In genomic region chrX:119475389-119476101, GRCh38 we compare ENCODE assay signal across 24 cellular contexts. TPM values are rescaled to one million over a fixed set of nuclear protein-coding genes. Genes with fewer than 3 reads are reported as not detected.
A peak's percentile ranks its signal among the peaks of the same experiment; 100 is the strongest.
DNase-seq lines count a peak whose midpoint lies in the region; ATAC-seq and TF ChIP-seq lines count a peak whose summit lies in the region.
"Had no signal": no experiment of that assay in that cellular context is flagged by ENCODE, and none has a peak within 500 bp of the region (broad histone marks: within the 10 kb centered on the region; RNA-seq: fewer than 3 reads in every experiment).

No MANE protein-coding gene starts in this region.

- POLR2A ChIA-PET in A673 (lab: Charles Lee; ENCODE audit: low non-redundant PET) (no interaction called here), PC-3 (lab: Charles Lee; ENCODE audit: unreplicated experiment) (no interaction called here)

- ATAC-seq in PC-3 (peak; percentile 68), lower lobe of right lung (no peak), omental fat pad (ENCODE audit: low FRiP score) (no peak)
- ATAC-seq: GM23338, psoas muscle had no signal

- TF ChIP-seq CTCF in A673 (conservative IDR thresholded peaks at IDR 0.05; ENCODE audit: low read depth, low read length) (no peak), PC-3 (conservative IDR thresholded peaks at IDR 0.05; ENCODE audit: low read depth, low read length) (no peak), endodermal cell (conservative IDR thresholded peaks at IDR 0.05) (no peak), lower lobe of right lung (IDR thresholded peaks at IDR 0.05) (no peak), omental fat pad (IDR thresholded peaks at IDR 0.05) (no peak)

- CTCF ChIA-PET in A673 (lab: Charles Lee) (no interaction called here), PC-3 (lab: Charles Lee) (interaction anchor here (0.5 to 0.8 kb wide), 4 partner anchors 20 to 199 kb away, joined by 3 to 17 read pairs (median 4); no protein-coding TSS in a partner anchor)

- H3K4me1 ChIP-seq in A673 (ENCODE audit: insufficient read depth, low read length, poor library complexity, severe bottlenecking) = peaks cover 4% of the 10 kb centered on the region
- peaks cover 15% of the 10 kb centered on the region for H3K4me1 ChIP-seq in PC-3 (ENCODE audit: insufficient read depth, low read length)
- H3K4me1 ChIP-seq in endodermal cell (ENCODE audit: control insufficient read depth, insufficient read depth, low read length) = peaks cover 6% of the 10 kb centered on the region
- no peaks in the 10 kb centered on the region for H3K4me1 ChIP-seq in lower lobe of right lung
- H3K4me1 ChIP-seq: left lung, psoas muscle, tibial nerve had no signal

- peak; percentile 29 for DNase-seq in NCI-H748 (lab: John Stamatoyannopoulos, UW; ENCODE audit: unreplicated experiment)
- DNase-seq in NCI-H748 treated with DMSO at 0.1 percent for 48 hours (lab: John Stamatoyannopoulos, UW) = no peak
- peak; percentile 22 for DNase-seq in A673 (ENCODE audit: low spot score)
- peak; percentile 52 for DNase-seq in PC-3
- DNase-seq in endodermal cell = peak; percentile 3
- DNase-seq in lower lobe of right lung = no peak
- DNase-seq in retina = no peak
- DNase-seq in omental fat pad (ENCODE audit: low spot score) = no peak
- DNase-seq: 8988T; activated CD4-positive, alpha-beta T cell treated with anti-CD3 and anti-CD28 coated beads for 4 hours; amniotic stem cell; CD4-positive, alpha-beta T cell; effector memory CD4-positive, alpha-beta T cell; hypothalamus; left lung; naive B cell; NCI-H187; NCI-H2171; nucleus accumbens; psoas muscle; T-helper 1 cell had no signal

- H3K36me3 ChIP-seq in A673 (ENCODE audit: insufficient read depth, low read length, poor library complexity, severe bottlenecking) (peaks cover 10% of the 10 kb centered on the region), PC-3 (ENCODE audit: low read depth, low read length) (peaks cover 10% of the 10 kb centered on the region), endodermal cell (ENCODE audit: control insufficient read depth, insufficient read depth, low read length) (peaks cover 10% of the 10 kb centered on the region), lower lobe of right lung (peaks cover 12% of the 10 kb centered on the region)

- H3K9me3 Mint-ChIP-seq in endodermal cell = peaks cover 55% of the 10 kb centered on the region
- H3K9me3 Mint-ChIP-seq: CD4-positive, alpha-beta T cell; GM23338; naive B cell had no signal

- H3K79me2 ChIP-seq in PC-3 (ENCODE audit: low read length) = no peaks in the 10 kb centered on the region

- H3K4me3 ChIP-seq in A673 (ENCODE audit: low read depth, low read length, poor library complexity, severe bottlenecking) = no peak overlapping the region
- peak overlapping the region; percentile 38; the same call in 1 of the 2 replicates for H3K4me3 ChIP-seq in PC-3 (ENCODE audit: low read length)
- H3K4me3 ChIP-seq in endodermal cell (ENCODE audit: low read length) = no peak overlapping the region
- no peak overlapping the region for H3K4me3 ChIP-seq in lower lobe of right lung
- H3K4me3 ChIP-seq: GM23338, left lung, psoas muscle, tibial nerve had no signal

- no peak overlapping the region for H3K4me3 Mint-ChIP-seq in endodermal cell
- H3K4me3 Mint-ChIP-seq: CD4-positive, alpha-beta T cell; GM23338; mesothelial cell of epicardium; naive B cell had no signal

- no peaks in the 10 kb centered on the region for H3K27me3 Mint-ChIP-seq in endodermal cell (ENCODE audit: insufficient read depth)
- H3K27me3 Mint-ChIP-seq: CD4-positive, alpha-beta T cell; naive B cell had no signal

- no peaks in the 10 kb centered on the region for H3F3A ChIP-seq in PC-3 (ENCODE audit: low read length, unreplicated experiment)

- H3K27me3 ChIP-seq in A673 (replicated peaks; ENCODE audit: insufficient read depth, low read depth, low read length, poor library complexity) (no peaks in the 10 kb centered on the region), PC-3 (ENCODE audit: low read length) (no peaks in the 10 kb centered on the region), endodermal cell (ENCODE audit: control insufficient read depth, insufficient read depth, low read length, poor library complexity, severe bottlenecking) (no peaks in the 10 kb centered on the region), lower lobe of right lung (ENCODE audit: low read depth) (no peaks in the 10 kb centered on the region)
- H3K27me3 ChIP-seq: left lung, tibial nerve had no signal

- peaks cover 4% of the 10 kb centered on the region; the same call in 1 of the 2 replicates for H4K20me1 ChIP-seq in PC-3 (ENCODE audit: low read length)

- no peaks in the 10 kb centered on the region for H3K9me3 ChIP-seq in A673 (ENCODE audit: low read depth, low read length, poor library complexity, severe bottlenecking)
- no peaks in the 10 kb centered on the region for H3K9me3 ChIP-seq in PC-3 (ENCODE audit: low read length)
- H3K9me3 ChIP-seq in endodermal cell (ENCODE audit: control insufficient read depth, low read length) = no peaks in the 10 kb centered on the region
- H3K9me3 ChIP-seq in lower lobe of right lung = no peaks in the 10 kb centered on the region
- H3K9me3 ChIP-seq: left lung, psoas muscle, tibial nerve had no signal

- BruUV-seq in A673 (replicated peaks; lab: Mats Ljungman, UMichigan) = no TSS peak
- BruUV-seq in PC-3 (replicated peaks; lab: Mats Ljungman, UMichigan) = no TSS peak

- intact Hi-C loops in A673 (cut with micrococcal nuclease; ENCODE audit: unreplicated experiment) = no loop called here
- intact Hi-C loops in PC-3 (cut with micrococcal nuclease) = no loop called here
- intact Hi-C loops in lower lobe of right lung (cut with DNase I) = no loop called here

- 84 to 85% methylated on average over 3 to 9 of the region's 11 CpGs for WGBS in endodermal cell (ENCODE audit: insufficient coverage in 1 of 2, insufficient read length in 1 of 2), 2 experiments

- peak overlapping the region; percentile 62 for H3K4me2 ChIP-seq in PC-3 (ENCODE audit: low read length)
- H3K4me2 ChIP-seq: GM23338 had no signal

- H3K9me2 ChIP-seq in PC-3 (replicated peaks; ENCODE audit: low read length) = no peaks in the 10 kb centered on the region

- H3K36me3 Mint-ChIP-seq in endodermal cell (ENCODE audit: low read depth) = peaks cover 8% of the 10 kb centered on the region
- H3K36me3 Mint-ChIP-seq: naive B cell had no signal

- H3K27ac ChIP-seq in A673 (ENCODE audit: low read depth, low read length, poor library complexity, severe bottlenecking) = no peak overlapping the region
- H3K27ac ChIP-seq in PC-3 (ENCODE audit: low read length) = no peak overlapping the region
- no peak overlapping the region for H3K27ac ChIP-seq in endodermal cell (ENCODE audit: low read depth, low read length)
- H3K27ac ChIP-seq in lower lobe of right lung = no peak overlapping the region
- H3K27ac ChIP-seq: left lung, psoas muscle, tibial nerve had no signal

- H3K27ac Mint-ChIP-seq in endodermal cell = no peak overlapping the region
- H3K27ac Mint-ChIP-seq: CD4-positive, alpha-beta T cell; GM23338; mesothelial cell of epicardium had no signal

- H3K9ac ChIP-seq in PC-3 (ENCODE audit: low read length) = no peak overlapping the region
- no peak overlapping the region for H3K9ac ChIP-seq in endodermal cell (ENCODE audit: extremely low read depth, low read length, poor library complexity, severe bottlenecking)

- peak overlapping the region; percentile 48; the same call in 1 of the 2 replicates for H2AFZ ChIP-seq in PC-3 (ENCODE audit: low read length)
- H2AFZ ChIP-seq: GM23338 had no signal

- H3K4me1 Mint-ChIP-seq in endodermal cell = no peaks in the 10 kb centered on the region
- H3K4me1 Mint-ChIP-seq: GM23338, mesothelial cell of epicardium, naive B cell had no signal

RNA-seq across cellular contexts. Expression of gene SLC25A5, which starts 7.3 kb away (rescaled TPM):
- total RNA-seq in A673 (2021) = 360 and 368 TPM in 2 replicates
- 410 and 544 TPM in 2 replicates for total RNA-seq in PC-3 (2014; rRNA removed)
- total RNA-seq in endodermal cell = 100 to 1,000 TPM; 321 TPM
- 339 TPM for polyA plus RNA-seq in endodermal cell (2013, experiment 1 of 2)
- 304 TPM for polyA plus RNA-seq in endodermal cell (2013, experiment 2 of 2)
- 334 TPM for total RNA-seq in lower lobe of right lung
- total RNA-seq in omental fat pad = 100 to 1,000 TPM; 115 to 215 (median 194) TPM

Comparison
In these comparisons a context has a peak if more than half of its experiments do, and no peak if none do; other contexts are left out.
1. DNase-seq: peak in NCI-H748 (single experiment), A673 (single experiment), PC-3 (single experiment) and endodermal cell (single experiment); none in NCI-H748 treated with DMSO at 0.1 percent for 48 hours (single experiment), lower lobe of right lung (single experiment), retina (single experiment) and omental fat pad (single experiment).